1 cellular context compared by ENCODE assay signal in the genomic region with DNA sequence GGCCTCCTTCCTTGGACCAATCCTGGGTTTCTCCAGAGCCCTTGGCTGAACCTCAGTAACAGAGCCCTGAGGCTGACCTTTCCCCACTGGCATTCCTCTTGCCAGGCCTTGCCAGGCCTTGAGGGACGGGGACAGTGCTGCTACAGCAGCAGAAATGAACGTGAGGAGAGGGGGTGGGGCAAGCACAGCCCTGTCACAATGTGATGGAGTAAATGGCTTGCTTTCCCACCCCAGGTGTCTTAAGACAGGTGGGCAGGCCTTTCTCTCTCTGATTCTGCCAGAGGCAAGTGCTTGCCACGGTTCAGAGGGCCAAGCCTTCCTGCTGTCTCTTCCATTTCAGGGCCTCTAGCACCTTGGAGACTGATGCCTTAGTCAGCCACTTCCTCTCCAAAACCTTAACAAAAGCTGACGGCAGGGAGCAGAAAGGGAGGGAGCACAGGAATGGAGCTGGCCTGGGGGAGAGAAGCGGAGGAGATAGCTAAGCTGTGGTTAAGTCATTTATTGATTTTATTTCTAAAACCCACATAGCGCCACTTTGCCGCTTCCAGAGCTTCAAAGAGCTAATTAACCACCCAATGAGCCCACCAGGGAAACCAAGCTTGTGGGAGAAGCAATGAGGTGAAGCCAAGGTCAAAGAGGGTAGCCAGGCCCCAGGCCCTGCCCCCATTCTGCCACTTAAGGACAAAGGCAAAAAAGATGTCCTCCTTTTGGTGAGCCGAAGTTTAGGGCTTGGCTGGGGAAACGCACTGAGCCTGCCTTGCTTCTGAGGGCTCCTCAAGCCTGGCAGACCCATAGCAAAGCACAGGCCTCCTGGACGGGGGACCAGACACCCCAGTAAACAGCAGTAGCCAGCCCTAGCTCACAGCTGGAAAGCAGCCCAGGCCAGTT.
TF ChIP-seq lines count a peak whose summit lies in the region.

No MANE protein-coding gene starts in this region.

TF ChIP-seq in HEK293, 187 proteins besides CTCF, POLR2A, EP300 and RAD21 (continues in another document):
- TF ChIP-seq, protein P1, sequence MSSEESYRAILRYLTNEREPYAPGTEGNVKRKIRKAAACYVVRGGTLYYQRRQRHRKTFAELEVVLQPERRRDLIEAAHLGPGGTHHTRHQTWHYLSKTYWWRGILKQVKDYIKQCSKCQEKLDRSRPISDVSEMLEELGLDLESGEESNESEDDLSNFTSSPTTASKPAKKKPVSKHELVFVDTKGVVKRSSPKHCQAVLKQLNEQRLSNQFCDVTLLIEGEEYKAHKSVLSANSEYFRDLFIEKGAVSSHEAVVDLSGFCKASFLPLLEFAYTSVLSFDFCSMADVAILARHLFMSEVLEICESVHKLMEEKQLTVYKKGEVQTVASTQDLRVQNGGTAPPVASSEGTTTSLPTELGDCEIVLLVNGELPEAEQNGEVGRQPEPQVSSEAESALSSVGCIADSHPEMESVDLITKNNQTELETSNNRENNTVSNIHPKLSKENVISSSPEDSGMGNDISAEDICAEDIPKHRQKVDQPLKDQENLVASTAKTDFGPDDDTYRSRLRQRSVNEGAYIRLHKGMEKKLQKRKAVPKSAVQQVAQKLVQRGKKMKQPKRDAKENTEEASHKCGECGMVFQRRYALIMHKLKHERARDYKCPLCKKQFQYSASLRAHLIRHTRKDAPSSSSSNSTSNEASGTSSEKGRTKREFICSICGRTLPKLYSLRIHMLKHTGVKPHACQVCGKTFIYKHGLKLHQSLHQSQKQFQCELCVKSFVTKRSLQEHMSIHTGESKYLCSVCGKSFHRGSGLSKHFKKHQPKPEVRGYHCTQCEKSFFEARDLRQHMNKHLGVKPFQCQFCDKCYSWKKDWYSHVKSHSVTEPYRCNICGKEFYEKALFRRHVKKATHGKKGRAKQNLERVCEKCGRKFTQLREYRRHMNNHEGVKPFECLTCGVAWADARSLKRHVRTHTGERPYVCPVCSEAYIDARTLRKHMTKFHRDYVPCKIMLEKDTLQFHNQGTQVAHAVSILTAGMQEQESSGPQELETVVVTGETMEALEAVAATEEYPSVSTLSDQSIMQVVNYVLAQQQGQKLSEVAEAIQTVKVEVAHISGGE (tag by site-specific recombination; conservative IDR thresholded peaks at IDR 0.05; ENCODE audit: low read depth): no peak
- TF ChIP-seq ZNF24 (tag by site-specific recombination; IDR thresholded peaks at IDR 0.05) (peak; percentile 67; the same call in 1 of the 2 replicates), MYNN (tag by site-specific recombination; IDR thresholded peaks at IDR 0.05; ENCODE audit: borderline replicate concordance) (no peak), ZNF530 (tag by site-specific recombination; IDR thresholded peaks at IDR 0.05; ENCODE audit: low read depth) (no peak), SP3 (tag by site-specific recombination; IDR thresholded peaks at IDR 0.05) (no peak), ZNF670 (tag by site-specific recombination; IDR thresholded peaks at IDR 0.05; ENCODE audit: low read depth) (no peak), ZXDB (tag by site-specific recombination; IDR thresholded peaks at IDR 0.05) (no peak), SP7 (tag by site-specific recombination; IDR thresholded peaks at IDR 0.05) (peak; percentile 80), GLI4 (tag by site-specific recombination; IDR thresholded peaks at IDR 0.05) (no peak), ZNF354C (tag by site-specific recombination; IDR thresholded peaks at IDR 0.05; ENCODE audit: borderline replicate concordance, low read depth) (no peak), ZNF677 (tag by site-specific recombination; IDR thresholded peaks at IDR 0.05) (no peak), ZNF426 (tag by site-specific recombination; IDR thresholded peaks at IDR 0.05) (no peak), ZNF114 (tag by site-specific recombination; IDR thresholded peaks at IDR 0.05) (no peak), KLF16 (tag by site-specific recombination; IDR thresholded peaks at IDR 0.05) (no peak), ZNF138 (tag by site-specific recombination; IDR thresholded peaks at IDR 0.05; ENCODE audit: borderline replicate concordance) (no peak), ZBTB7A (tag by site-specific recombination; IDR thresholded peaks at IDR 0.05; ENCODE audit: low read depth) (no peak), ZNF433 (tag by site-specific recombination; IDR thresholded peaks at IDR 0.05; ENCODE audit: low read depth) (no peak), ZNF391 (tag by site-specific recombination; IDR thresholded peaks at IDR 0.05; ENCODE audit: borderline replicate concordance, low read depth) (no peak), ZNF394 (tag by site-specific recombination; IDR thresholded peaks at IDR 0.05; ENCODE audit: borderline replicate concordance) (peak; percentile 89), MZF1 (tag by site-specific recombination; IDR thresholded peaks at IDR 0.05; ENCODE audit: borderline replicate concordance) (no peak), ZNF76 (tag by site-specific recombination; IDR thresholded peaks at IDR 0.05; ENCODE audit: borderline replicate concordance, low read depth) (no peak), ZNF792 (tag by site-specific recombination; IDR thresholded peaks at IDR 0.05) (no peak), ZNF423 (tag by site-specific recombination; IDR thresholded peaks at IDR 0.05) (0 out of 2 replicates have a peak, but pooled peaks have one; percentile 19), ZNF624 (tag by site-specific recombination; IDR thresholded peaks at IDR 0.05) (no peak), ZNF311 (tag by site-specific recombination; IDR thresholded peaks at IDR 0.05; ENCODE audit: borderline replicate concordance) (no peak), REPIN1 (tag by site-specific recombination; IDR thresholded peaks at IDR 0.05; ENCODE audit: low read depth) (no peak), ZFP41 (tag by site-specific recombination; IDR thresholded peaks at IDR 0.05; ENCODE audit: borderline replicate concordance) (no peak), ZNF785 (tag by site-specific recombination; IDR thresholded peaks at IDR 0.05) (no peak), KLF10 (tag by site-specific recombination; IDR thresholded peaks at IDR 0.05) (no peak), GFI1B (tag by site-specific recombination; IDR thresholded peaks at IDR 0.05) (no peak), GLIS2 (tag by site-specific recombination; IDR thresholded peaks at IDR 0.05) (peak; percentile 44), ZFHX2 (tag by site-specific recombination; conservative IDR thresholded peaks at IDR 0.05) (peak; percentile 87), ZNF837 (tag by site-specific recombination; IDR thresholded peaks at IDR 0.05) (no peak), YY1 (tag by site-specific recombination; IDR thresholded peaks at IDR 0.05) (0 out of 2 replicates have a peak, but pooled peaks have one; percentile 9), KLF7 (tag by site-specific recombination; IDR thresholded peaks at IDR 0.05; ENCODE audit: borderline replicate concordance) (no peak), ZNF707 (tag by site-specific recombination; IDR thresholded peaks at IDR 0.05) (no peak)
- TF ChIP-seq, protein P2, sequence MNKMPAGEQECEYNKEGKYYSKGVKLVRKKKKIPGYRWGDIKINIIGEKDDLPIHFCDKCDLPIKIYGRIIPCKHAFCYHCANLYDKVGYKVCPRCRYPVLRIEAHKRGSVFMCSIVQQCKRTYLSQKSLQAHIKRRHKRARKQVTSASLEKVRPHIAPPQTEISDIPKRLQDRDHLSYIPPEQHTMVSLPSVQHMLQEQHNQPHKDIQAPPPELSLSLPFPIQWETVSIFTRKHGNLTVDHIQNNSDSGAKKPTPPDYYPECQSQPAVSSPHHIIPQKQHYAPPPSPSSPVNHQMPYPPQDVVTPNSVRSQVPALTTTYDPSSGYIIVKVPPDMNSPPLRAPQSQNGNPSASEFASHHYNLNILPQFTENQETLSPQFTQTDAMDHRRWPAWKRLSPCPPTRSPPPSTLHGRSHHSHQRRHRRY (tag by site-specific recombination; IDR thresholded peaks at IDR 0.05): no peak
- TF ChIP-seq, protein P3, sequence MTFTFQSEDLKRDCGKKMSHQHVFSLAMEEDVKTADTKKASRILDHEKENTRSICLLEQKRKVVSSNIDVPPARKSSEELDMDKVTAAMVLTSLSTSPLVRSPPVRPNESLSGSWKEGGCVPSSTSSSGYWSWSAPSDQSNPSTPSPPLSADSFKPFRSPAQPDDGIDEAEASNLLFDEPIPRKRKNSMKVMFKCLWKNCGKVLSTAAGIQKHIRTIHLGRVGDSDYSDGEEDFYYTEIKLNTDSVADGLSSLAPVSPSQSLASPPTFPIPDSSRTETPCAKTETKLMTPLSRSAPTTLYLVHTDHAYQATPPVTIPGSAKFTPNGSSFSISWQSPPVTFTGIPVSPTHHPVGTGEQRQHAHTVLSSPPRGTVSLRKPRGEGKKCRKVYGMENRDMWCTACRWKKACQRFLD (tag by site-specific recombination; IDR thresholded peaks at IDR 0.05): no peak
- TF ChIP-seq, protein P4, sequence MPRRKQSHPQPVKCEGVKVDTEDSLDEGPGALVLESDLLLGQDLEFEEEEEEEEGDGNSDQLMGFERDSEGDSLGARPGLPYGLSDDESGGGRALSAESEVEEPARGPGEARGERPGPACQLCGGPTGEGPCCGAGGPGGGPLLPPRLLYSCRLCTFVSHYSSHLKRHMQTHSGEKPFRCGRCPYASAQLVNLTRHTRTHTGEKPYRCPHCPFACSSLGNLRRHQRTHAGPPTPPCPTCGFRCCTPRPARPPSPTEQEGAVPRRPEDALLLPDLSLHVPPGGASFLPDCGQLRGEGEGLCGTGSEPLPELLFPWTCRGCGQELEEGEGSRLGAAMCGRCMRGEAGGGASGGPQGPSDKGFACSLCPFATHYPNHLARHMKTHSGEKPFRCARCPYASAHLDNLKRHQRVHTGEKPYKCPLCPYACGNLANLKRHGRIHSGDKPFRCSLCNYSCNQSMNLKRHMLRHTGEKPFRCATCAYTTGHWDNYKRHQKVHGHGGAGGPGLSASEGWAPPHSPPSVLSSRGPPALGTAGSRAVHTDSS (tag by site-specific recombination; IDR thresholded peaks at IDR 0.05): no peak
- TF ChIP-seq, protein P5, sequence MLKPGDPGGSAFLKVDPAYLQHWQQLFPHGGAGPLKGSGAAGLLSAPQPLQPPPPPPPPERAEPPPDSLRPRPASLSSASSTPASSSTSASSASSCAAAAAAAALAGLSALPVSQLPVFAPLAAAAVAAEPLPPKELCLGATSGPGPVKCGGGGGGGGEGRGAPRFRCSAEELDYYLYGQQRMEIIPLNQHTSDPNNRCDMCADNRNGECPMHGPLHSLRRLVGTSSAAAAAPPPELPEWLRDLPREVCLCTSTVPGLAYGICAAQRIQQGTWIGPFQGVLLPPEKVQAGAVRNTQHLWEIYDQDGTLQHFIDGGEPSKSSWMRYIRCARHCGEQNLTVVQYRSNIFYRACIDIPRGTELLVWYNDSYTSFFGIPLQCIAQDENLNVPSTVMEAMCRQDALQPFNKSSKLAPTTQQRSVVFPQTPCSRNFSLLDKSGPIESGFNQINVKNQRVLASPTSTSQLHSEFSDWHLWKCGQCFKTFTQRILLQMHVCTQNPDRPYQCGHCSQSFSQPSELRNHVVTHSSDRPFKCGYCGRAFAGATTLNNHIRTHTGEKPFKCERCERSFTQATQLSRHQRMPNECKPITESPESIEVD (tag by site-specific recombination; IDR thresholded peaks at IDR 0.05): peak; percentile 42; the same call in 1 of the 2 replicates
- TF ChIP-seq, protein P6, sequence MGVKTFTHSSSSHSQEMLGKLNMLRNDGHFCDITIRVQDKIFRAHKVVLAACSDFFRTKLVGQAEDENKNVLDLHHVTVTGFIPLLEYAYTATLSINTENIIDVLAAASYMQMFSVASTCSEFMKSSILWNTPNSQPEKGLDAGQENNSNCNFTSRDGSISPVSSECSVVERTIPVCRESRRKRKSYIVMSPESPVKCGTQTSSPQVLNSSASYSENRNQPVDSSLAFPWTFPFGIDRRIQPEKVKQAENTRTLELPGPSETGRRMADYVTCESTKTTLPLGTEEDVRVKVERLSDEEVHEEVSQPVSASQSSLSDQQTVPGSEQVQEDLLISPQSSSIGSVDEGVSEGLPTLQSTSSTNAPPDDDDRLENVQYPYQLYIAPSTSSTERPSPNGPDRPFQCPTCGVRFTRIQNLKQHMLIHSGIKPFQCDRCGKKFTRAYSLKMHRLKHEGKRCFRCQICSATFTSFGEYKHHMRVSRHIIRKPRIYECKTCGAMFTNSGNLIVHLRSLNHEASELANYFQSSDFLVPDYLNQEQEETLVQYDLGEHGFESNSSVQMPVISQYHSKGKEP (tag by site-specific recombination; IDR thresholded peaks at IDR 0.05): no peak
- TF ChIP-seq, protein P7, sequence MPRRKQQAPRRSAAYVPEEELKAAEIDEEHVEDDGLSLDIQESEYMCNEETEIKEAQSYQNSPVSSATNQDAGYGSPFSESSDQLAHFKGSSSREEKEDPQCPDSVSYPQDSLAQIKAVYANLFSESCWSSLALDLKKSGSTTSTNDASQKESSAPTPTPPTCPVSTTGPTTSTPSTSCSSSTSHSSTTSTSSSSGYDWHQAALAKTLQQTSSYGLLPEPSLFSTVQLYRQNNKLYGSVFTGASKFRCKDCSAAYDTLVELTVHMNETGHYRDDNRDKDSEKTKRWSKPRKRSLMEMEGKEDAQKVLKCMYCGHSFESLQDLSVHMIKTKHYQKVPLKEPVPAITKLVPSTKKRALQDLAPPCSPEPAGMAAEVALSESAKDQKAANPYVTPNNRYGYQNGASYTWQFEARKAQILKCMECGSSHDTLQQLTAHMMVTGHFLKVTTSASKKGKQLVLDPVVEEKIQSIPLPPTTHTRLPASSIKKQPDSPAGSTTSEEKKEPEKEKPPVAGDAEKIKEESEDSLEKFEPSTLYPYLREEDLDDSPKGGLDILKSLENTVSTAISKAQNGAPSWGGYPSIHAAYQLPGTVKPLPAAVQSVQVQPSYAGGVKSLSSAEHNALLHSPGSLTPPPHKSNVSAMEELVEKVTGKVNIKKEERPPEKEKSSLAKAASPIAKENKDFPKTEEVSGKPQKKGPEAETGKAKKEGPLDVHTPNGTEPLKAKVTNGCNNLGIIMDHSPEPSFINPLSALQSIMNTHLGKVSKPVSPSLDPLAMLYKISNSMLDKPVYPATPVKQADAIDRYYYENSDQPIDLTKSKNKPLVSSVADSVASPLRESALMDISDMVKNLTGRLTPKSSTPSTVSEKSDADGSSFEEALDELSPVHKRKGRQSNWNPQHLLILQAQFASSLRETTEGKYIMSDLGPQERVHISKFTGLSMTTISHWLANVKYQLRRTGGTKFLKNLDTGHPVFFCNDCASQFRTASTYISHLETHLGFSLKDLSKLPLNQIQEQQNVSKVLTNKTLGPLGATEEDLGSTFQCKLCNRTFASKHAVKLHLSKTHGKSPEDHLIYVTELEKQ (tag by site-specific recombination; IDR thresholded peaks at IDR 0.05; ENCODE audit: borderline replicate concordance): no peak; the same call in 1 of the 2 replicates
- TF ChIP-seq, protein P8, sequence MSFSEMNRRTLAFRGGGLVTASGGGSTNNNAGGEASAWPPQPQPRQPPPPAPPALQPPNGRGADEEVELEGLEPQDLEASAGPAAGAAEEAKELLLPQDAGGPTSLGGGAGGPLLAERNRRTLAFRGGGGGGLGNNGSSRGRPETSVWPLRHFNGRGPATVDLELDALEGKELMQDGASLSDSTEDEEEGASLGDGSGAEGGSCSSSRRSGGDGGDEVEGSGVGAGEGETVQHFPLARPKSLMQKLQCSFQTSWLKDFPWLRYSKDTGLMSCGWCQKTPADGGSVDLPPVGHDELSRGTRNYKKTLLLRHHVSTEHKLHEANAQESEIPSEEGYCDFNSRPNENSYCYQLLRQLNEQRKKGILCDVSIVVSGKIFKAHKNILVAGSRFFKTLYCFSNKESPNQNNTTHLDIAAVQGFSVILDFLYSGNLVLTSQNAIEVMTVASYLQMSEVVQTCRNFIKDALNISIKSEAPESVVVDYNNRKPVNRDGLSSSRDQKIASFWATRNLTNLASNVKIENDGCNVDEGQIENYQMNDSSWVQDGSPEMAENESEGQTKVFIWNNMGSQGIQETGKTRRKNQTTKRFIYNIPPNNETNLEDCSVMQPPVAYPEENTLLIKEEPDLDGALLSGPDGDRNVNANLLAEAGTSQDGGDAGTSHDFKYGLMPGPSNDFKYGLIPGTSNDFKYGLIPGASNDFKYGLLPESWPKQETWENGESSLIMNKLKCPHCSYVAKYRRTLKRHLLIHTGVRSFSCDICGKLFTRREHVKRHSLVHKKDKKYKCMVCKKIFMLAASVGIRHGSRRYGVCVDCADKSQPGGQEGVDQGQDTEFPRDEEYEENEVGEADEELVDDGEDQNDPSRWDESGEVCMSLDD (tag by site-specific recombination; IDR thresholded peaks at IDR 0.05): no peak
